21 cellular contexts compared by ENCODE assay signal in the genomic region with DNA sequence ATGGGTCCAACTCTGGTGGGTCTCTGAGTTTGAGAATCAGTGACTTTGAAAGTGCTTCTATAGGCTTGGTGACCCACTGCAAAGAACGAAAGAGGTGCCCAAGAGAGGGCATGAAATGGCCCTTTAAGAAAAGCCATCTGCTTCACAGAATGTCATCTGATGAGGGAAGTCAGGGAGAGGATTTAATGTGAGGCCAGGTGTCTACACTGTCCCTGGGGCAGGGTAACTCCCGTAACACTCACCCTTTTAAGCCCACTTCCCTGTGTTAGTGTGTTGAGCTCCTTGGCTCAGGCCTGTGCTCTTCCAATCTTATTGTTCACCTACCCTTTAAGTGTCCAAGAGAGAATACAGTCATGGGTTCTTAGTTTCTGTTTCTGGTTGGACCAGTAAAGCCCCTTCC. TPM values are rescaled to one million over a fixed set of nuclear protein-coding genes. Genes with fewer than 3 reads are reported as not detected.
"Had no signal": no experiment of that assay in that cellular context is flagged by ENCODE, and none has a peak within 500 bp of the region (broad histone marks: within the 10 kb centered on the region; RNA-seq: fewer than 3 reads in every experiment).

No MANE protein-coding gene starts in this region.

- H3K36me3 Mint-ChIP-seq: activated naive CD8-positive, alpha-beta T cell; memory B cell had no signal

- H3K36me3 ChIP-seq: esophagus muscularis mucosa, left ventricle myocardium inferior, upper lobe of right lung had no signal

- DNase-seq: activated B cell treated with CpG ODN at 0.5 μM for 24 hours; activated CD4-positive, alpha-beta T cell treated with anti-CD3 and anti-CD28 coated beads for 48 hours; activated CD8-positive, alpha-beta memory T cell treated with anti-CD3 and anti-CD28 coated beads, Interleukin-2, amount 50 U/mL, for 48 hours; activated CD8-positive, alpha-beta T cell treated with anti-CD3 and anti-CD28 coated beads for 36 hours; activated gamma-delta T cell treated with Interleukin-2 at 50 U/mL for 16 hours; activated T-cell treated with anti-CD3 and anti-CD28 coated beads, Interleukin-2, amount 50 U/mL, for 72 hours; amniotic stem cell; body of pancreas; caudate nucleus; islet precursor cell; left ventricle myocardium inferior; psoas muscle; stimulated activated naive CD8-positive, alpha-beta T cell treated with anti-CD3 and anti-CD28 coated beads, Interleukin-15, amount 100 ng/mL, for 72 hours; testis; upper lobe of right lung had no signal

- H3K27ac ChIP-seq: esophagus muscularis mucosa, left ventricle myocardium inferior, psoas muscle, testis, upper lobe of right lung had no signal

- H3K4me3 Mint-ChIP-seq: activated B cell treated with CpG ODN at 0.5 μM for 24 hours; activated CD8-positive, alpha-beta T cell treated with anti-CD3 and anti-CD28 coated beads for 36 hours; activated naive CD8-positive, alpha-beta T cell; activated T-cell treated with anti-CD3 and anti-CD28 coated beads, Interleukin-2, amount 50 U/mL, for 72 hours; memory B cell; stimulated activated naive CD8-positive, alpha-beta T cell treated with anti-CD3 and anti-CD28 coated beads, Interleukin-15, amount 100 ng/mL, for 72 hours had no signal

- ATAC-seq: activated CD8-positive, alpha-beta T cell treated with anti-CD3 and anti-CD28 coated beads for 36 hours; activated T-cell treated with anti-CD3 and anti-CD28 coated beads, Interleukin-2, amount 50 U/mL, for 72 hours; psoas muscle; sciatic nerve; stimulated activated naive CD8-positive, alpha-beta T cell treated with anti-CD3 and anti-CD28 coated beads, Interleukin-15, amount 100 ng/mL, for 72 hours; upper lobe of right lung had no signal

- H3K27me3 ChIP-seq: body of pancreas, esophagus muscularis mucosa, testis, upper lobe of right lung had no signal

- H3K27me3 Mint-ChIP-seq: activated B cell treated with CpG ODN at 0.5 μM for 24 hours; activated CD8-positive, alpha-beta T cell treated with anti-CD3 and anti-CD28 coated beads for 36 hours; activated naive CD8-positive, alpha-beta T cell; memory B cell; stimulated activated naive CD8-positive, alpha-beta T cell treated with anti-CD3 and anti-CD28 coated beads, Interleukin-15, amount 100 ng/mL, for 72 hours had no signal

- H3K9me3 ChIP-seq: body of pancreas, esophagus muscularis mucosa, left ventricle myocardium inferior, psoas muscle, testis, upper lobe of right lung had no signal

- H3K9me3 Mint-ChIP-seq: activated B cell treated with CpG ODN at 0.5 μM for 24 hours; activated CD8-positive, alpha-beta T cell treated with anti-CD3 and anti-CD28 coated beads for 36 hours; activated T-cell treated with anti-CD3 and anti-CD28 coated beads, Interleukin-2, amount 50 U/mL, for 72 hours; memory B cell; stimulated activated naive CD8-positive, alpha-beta T cell treated with anti-CD3 and anti-CD28 coated beads, Interleukin-15, amount 100 ng/mL, for 72 hours had no signal

- H3K27ac Mint-ChIP-seq: activated B cell treated with CpG ODN at 0.5 μM for 24 hours; activated CD8-positive, alpha-beta T cell treated with anti-CD3 and anti-CD28 coated beads for 36 hours; activated naive CD8-positive, alpha-beta T cell; activated T-cell treated with anti-CD3 and anti-CD28 coated beads, Interleukin-2, amount 50 U/mL, for 72 hours; memory B cell had no signal

- H3K4me1 ChIP-seq: esophagus muscularis mucosa, left ventricle myocardium inferior, psoas muscle, testis, upper lobe of right lung had no signal

- H3K4me3 ChIP-seq: body of pancreas, esophagus muscularis mucosa, left ventricle myocardium inferior, psoas muscle, testis, upper lobe of right lung had no signal

RNA-seq across cellular contexts. Expression of gene SLC10A1, which starts 46.5 kb away (rescaled TPM):
- total RNA-seq: activated B cell treated with CpG ODN at 0.5 μM for 24 hours; activated CD8-positive, alpha-beta T cell treated with anti-CD3 and anti-CD28 coated beads for 36 hours; activated T-cell treated with anti-CD3 and anti-CD28 coated beads, Interleukin-2, amount 50 U/mL, for 72 hours; body of pancreas; esophagus muscularis mucosa; left ventricle myocardium inferior; osteoblast; psoas muscle; sciatic nerve; T-helper 2 cell treated with Interferon-gamma antibody and Interleukin-4, amounts not matched to agents 100 ng/mL and 5 ng/mL, for 36 hours; testis; upper lobe of right lung had no signal
